In genomic region chr3:187958432-187959003, GRCh38 we compare ENCODE assay signal across 10 cellular contexts.
DNase-seq lines count a peak whose midpoint lies in the region; ATAC-seq and TF ChIP-seq lines count a peak whose summit lies in the region.
"Had no signal": no experiment of that assay in that cellular context is flagged by ENCODE, and none has a peak within 500 bp of the region (broad histone marks: within the 10 kb centered on the region; RNA-seq: fewer than 3 reads in every experiment).

No MANE protein-coding gene starts in this region.

- no peaks in the 10 kb centered on the region for H3K36me3 Mint-ChIP-seq in activated B cell treated with CpG ODN at 0.5 μM for 24 hours (ENCODE audit: low read depth)
- no peaks in the 10 kb centered on the region for H3K36me3 Mint-ChIP-seq in activated naive CD4-positive, alpha-beta T cell treated with anti-CD3 and anti-CD28 coated beads, Interleukin-2, amount 50 U/mL, for 24 hours

- POLR2A ChIA-PET in activated B cell treated with CpG ODN at 0.5 μM for 24 hours (lab: Charles Lee): interaction anchor here (1.0 kb wide), 1 partner anchor 208 kb away, joined by 3 read pairs; no protein-coding TSS in a partner anchor

- peaks cover 5% of the 10 kb centered on the region for H3K27me3 Mint-ChIP-seq in activated B cell treated with CpG ODN at 0.5 μM for 24 hours
- H3K27me3 Mint-ChIP-seq in activated naive CD4-positive, alpha-beta T cell treated with anti-CD3 and anti-CD28 coated beads, Interleukin-2, amount 50 U/mL, for 24 hours: no peaks in the 10 kb centered on the region

- peak overlapping the region; percentile 25 for H3K27ac Mint-ChIP-seq in activated B cell treated with CpG ODN at 0.5 μM for 24 hours
- peak overlapping the region; percentile 91 for H3K27ac Mint-ChIP-seq in activated naive CD4-positive, alpha-beta T cell treated with anti-CD3 and anti-CD28 coated beads, Interleukin-2, amount 50 U/mL, for 24 hours

- DNase-seq in activated B cell treated with CpG ODN at 0.5 μM for 24 hours (no peak), H7 (no peak), SHP77 (lab: John Stamatoyannopoulos, UW) (no peak), RPMI8226 (no peak), AG08396 (ENCODE audit: low spot score) (no peak)
- peak; percentile 30 for DNase-seq in stimulated activated CD8-positive, alpha-beta memory T cell treated with anti-CD3 and anti-CD28 coated beads, Interleukin-12 subunit alpha, Interleukin-12 subunit beta, amount 100 ng/mL, for 4 hours (ENCODE audit: low read depth)
- DNase-seq: NCI-H748 treated with DMSO at 0.1 percent for 48 hours had no signal

- CTCF ChIA-PET in activated B cell treated with CpG ODN at 0.5 μM for 24 hours (lab: Charles Lee): interaction anchor here (1.0 to 1.4 kb wide), 2 partner anchors 218 kb away, joined by 3 to 5 read pairs; no protein-coding TSS in a partner anchor

- H3K27me3 ChIP-seq in H7 (ENCODE audit: control insufficient read depth, insufficient read depth, low read length): no peaks in the 10 kb centered on the region

- TF ChIP-seq CTCF in activated B cell treated with CpG ODN at 0.5 μM for 24 hours (IDR thresholded peaks at IDR 0.05): no peak

- no peaks in the 10 kb centered on the region for H3K36me3 ChIP-seq in H7 (replicated peaks; ENCODE audit: control insufficient read depth, insufficient read depth, low read length)

- no peaks in the 10 kb centered on the region for H3K9me3 Mint-ChIP-seq in activated B cell treated with CpG ODN at 0.5 μM for 24 hours
- no peaks in the 10 kb centered on the region for H3K9me3 Mint-ChIP-seq in activated naive CD4-positive, alpha-beta T cell treated with anti-CD3 and anti-CD28 coated beads, Interleukin-2, amount 50 U/mL, for 24 hours

- peaks cover 14% of the 10 kb centered on the region for H3K4me1 Mint-ChIP-seq in activated B cell treated with CpG ODN at 0.5 μM for 24 hours
- H3K4me1 Mint-ChIP-seq in activated naive CD4-positive, alpha-beta T cell treated with anti-CD3 and anti-CD28 coated beads, Interleukin-2, amount 50 U/mL, for 24 hours: peaks cover 37% of the 10 kb centered on the region

- no peak overlapping the region for H3K4me3 ChIP-seq in H7 (ENCODE audit: insufficient read depth, low read depth, low read length)

- H3K4me3 Mint-ChIP-seq in activated B cell treated with CpG ODN at 0.5 μM for 24 hours: peak overlapping the region; percentile 75
- peak overlapping the region; percentile 73 for H3K4me3 Mint-ChIP-seq in activated naive CD4-positive, alpha-beta T cell treated with anti-CD3 and anti-CD28 coated beads, Interleukin-2, amount 50 U/mL, for 24 hours

- ATAC-seq in HG03432 (IDR thresholded peaks at IDR 0.05; ENCODE audit: unreplicated experiment): peak; percentile 52
- peak; percentile 85 for ATAC-seq in activated B cell treated with CpG ODN at 0.5 μM for 24 hours (ENCODE audit: low read depth)
- ATAC-seq: esophagus mucosa had no signal

- intact Hi-C loops in activated B cell treated with CpG ODN at 0.5 μM for 24 hours (cut with micrococcal nuclease): loop anchor here (2.0 kb wide), 1 partner anchor 20 kb away; no protein-coding TSS in a partner anchor
